Comparison of ENCODE assay signal across 3 cellular contexts in the genomic region with DNA sequence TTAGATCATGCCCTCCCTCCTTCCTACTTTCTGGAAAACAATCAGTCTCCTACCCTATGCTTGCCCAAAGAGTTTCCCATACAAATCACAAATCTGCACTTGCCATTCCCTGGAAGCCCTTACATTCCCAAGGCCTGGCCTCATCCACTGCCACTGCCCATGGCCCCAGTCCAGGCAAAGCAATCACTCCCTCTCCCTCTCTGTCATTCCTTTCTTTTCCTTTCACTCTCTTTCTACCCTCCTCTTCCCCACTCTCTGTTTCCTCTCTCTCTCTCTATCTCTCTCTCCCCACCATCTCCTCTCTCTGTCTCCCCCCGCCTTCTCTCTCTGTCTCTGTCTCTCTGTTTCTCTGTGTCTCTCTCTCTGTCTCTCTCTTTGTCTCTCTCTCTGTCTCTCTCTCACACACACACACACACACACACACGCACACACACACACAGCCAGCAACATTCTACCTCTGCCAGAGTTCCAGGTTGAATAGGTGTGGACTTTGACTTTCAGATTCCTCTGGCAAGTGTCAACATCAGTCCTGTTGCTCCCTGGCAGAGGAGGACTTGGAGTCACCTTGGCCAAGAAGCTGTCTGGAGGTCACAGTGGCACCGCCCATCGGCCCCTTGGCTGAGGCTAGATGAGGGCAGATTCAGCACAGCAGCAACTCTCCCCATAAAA.
TF ChIP-seq lines count a peak whose summit lies in the region.

No MANE protein-coding gene starts in this region.

TF ChIP-seq in SK-N-SH treated with all-trans-retinoic acid at 6 μM for 48 hours, 23 proteins besides CTCF, POLR2A, EP300 and RAD21 (continued from another document and continues in another):
- TF ChIP-seq POU6F1 (CRISPR knock-in tag; IDR thresholded peaks at IDR 0.05; ENCODE audit: borderline replicate concordance, low read depth): no peak
- TF ChIP-seq, protein P1, sequence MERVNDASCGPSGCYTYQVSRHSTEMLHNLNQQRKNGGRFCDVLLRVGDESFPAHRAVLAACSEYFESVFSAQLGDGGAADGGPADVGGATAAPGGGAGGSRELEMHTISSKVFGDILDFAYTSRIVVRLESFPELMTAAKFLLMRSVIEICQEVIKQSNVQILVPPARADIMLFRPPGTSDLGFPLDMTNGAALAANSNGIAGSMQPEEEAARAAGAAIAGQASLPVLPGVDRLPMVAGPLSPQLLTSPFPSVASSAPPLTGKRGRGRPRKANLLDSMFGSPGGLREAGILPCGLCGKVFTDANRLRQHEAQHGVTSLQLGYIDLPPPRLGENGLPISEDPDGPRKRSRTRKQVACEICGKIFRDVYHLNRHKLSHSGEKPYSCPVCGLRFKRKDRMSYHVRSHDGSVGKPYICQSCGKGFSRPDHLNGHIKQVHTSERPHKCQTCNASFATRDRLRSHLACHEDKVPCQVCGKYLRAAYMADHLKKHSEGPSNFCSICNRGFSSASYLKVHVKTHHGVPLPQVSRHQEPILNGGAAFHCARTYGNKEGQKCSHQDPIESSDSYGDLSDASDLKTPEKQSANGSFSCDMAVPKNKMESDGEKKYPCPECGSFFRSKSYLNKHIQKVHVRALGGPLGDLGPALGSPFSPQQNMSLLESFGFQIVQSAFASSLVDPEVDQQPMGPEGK (CRISPR knock-in tag; IDR thresholded peaks at IDR 0.05; ENCODE audit: borderline replicate concordance): no peak
- TF ChIP-seq ZFP3 (CRISPR knock-in tag; IDR thresholded peaks at IDR 0.05): no peak
- no peak for TF ChIP-seq ISL1 (CRISPR knock-in tag; IDR thresholded peaks at IDR 0.05)
- TF ChIP-seq GLIS3 (CRISPR knock-in tag; IDR thresholded peaks at IDR 0.05): no peak
- TF ChIP-seq SNAI2 (CRISPR knock-in tag; IDR thresholded peaks at IDR 0.05): no peak
- no peak for TF ChIP-seq ARNTL (CRISPR knock-in tag; IDR thresholded peaks at IDR 0.05; ENCODE audit: borderline replicate concordance, low read depth)
- TF ChIP-seq ESRRG (CRISPR knock-in tag; IDR thresholded peaks at IDR 0.05): no peak
- no peak for TF ChIP-seq RARB (CRISPR knock-in tag; IDR thresholded peaks at IDR 0.05)
- no peak for TF ChIP-seq ZC3H10 (CRISPR knock-in tag; IDR thresholded peaks at IDR 0.05)
- TF ChIP-seq ZNF8 (CRISPR knock-in tag; IDR thresholded peaks at IDR 0.05): no peak
- TF ChIP-seq, protein P2, sequence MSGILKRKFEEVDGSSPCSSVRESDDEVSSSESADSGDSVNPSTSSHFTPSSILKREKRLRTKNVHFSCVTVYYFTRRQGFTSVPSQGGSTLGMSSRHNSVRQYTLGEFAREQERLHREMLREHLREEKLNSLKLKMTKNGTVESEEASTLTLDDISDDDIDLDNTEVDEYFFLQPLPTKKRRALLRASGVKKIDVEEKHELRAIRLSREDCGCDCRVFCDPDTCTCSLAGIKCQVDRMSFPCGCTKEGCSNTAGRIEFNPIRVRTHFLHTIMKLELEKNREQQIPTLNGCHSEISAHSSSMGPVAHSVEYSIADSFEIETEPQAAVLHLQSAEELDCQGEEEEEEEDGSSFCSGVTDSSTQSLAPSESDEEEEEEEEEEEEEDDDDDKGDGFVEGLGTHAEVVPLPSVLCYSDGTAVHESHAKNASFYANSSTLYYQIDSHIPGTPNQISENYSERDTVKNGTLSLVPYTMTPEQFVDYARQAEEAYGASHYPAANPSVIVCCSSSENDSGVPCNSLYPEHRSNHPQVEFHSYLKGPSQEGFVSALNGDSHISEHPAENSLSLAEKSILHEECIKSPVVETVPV (CRISPR knock-in tag; IDR thresholded peaks at IDR 0.05): no peak
- no peak for TF ChIP-seq TCF4 (CRISPR knock-in tag; IDR thresholded peaks at IDR 0.05; ENCODE audit: borderline replicate concordance)
- TF ChIP-seq TOX (CRISPR knock-in tag; IDR thresholded peaks at IDR 0.05; ENCODE audit: borderline replicate concordance): no peak

TF ChIP-seq in SK-N-SH, 30 proteins besides CTCF, POLR2A, EP300 and RAD21 (continued from another document):
- TF ChIP-seq, protein P3, sequence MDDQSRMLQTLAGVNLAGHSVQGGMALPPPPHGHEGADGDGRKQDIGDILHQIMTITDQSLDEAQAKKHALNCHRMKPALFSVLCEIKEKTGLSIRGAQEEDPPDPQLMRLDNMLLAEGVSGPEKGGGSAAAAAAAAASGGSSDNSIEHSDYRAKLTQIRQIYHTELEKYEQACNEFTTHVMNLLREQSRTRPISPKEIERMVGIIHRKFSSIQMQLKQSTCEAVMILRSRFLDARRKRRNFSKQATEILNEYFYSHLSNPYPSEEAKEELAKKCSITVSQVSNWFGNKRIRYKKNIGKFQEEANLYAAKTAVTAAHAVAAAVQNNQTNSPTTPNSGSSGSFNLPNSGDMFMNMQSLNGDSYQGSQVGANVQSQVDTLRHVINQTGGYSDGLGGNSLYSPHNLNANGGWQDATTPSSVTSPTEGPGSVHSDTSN (IDR thresholded peaks at IDR 0.05): no peak
- TF ChIP-seq GATA2 (CRISPR knock-in tag; IDR thresholded peaks at IDR 0.05): no peak
- TF ChIP-seq TEAD4 (IDR thresholded peaks at IDR 0.05; ENCODE audit: borderline replicate concordance, insufficient read depth): no peak
- no peak for TF ChIP-seq USF2 (IDR thresholded peaks at IDR 0.05; ENCODE audit: borderline replicate concordance, low read depth, low read length)
- no peak for TF ChIP-seq RCOR1 (IDR thresholded peaks at IDR 0.05; ENCODE audit: low read length)
- TF ChIP-seq, protein P4, sequence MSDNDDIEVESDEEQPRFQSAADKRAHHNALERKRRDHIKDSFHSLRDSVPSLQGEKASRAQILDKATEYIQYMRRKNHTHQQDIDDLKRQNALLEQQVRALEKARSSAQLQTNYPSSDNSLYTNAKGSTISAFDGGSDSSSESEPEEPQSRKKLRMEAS (IDR thresholded peaks at IDR 0.05; ENCODE audit: low read depth): no peak
- TF ChIP-seq YY1 (IDR thresholded peaks at IDR 0.05; ENCODE audit: low read depth): no peak
- no peak for TF ChIP-seq ELF1 (IDR thresholded peaks at IDR 0.05)
- no peak for TF ChIP-seq RXRA (IDR thresholded peaks at IDR 0.05; ENCODE audit: borderline replicate concordance, low read depth)
- TF ChIP-seq FOXJ3 (CRISPR knock-in tag; IDR thresholded peaks at IDR 0.05): no peak
- no peak for TF ChIP-seq POLR2AphosphoS5 (IDR thresholded peaks at IDR 0.05; ENCODE audit: low read depth, low read length)
- no peak for TF ChIP-seq ZBTB33 (IDR thresholded peaks at IDR 0.05; ENCODE audit: borderline replicate concordance, low read depth)
- no peak for TF ChIP-seq NFIC (IDR thresholded peaks at IDR 0.05; ENCODE audit: borderline replicate concordance)
- TF ChIP-seq, protein P5, sequence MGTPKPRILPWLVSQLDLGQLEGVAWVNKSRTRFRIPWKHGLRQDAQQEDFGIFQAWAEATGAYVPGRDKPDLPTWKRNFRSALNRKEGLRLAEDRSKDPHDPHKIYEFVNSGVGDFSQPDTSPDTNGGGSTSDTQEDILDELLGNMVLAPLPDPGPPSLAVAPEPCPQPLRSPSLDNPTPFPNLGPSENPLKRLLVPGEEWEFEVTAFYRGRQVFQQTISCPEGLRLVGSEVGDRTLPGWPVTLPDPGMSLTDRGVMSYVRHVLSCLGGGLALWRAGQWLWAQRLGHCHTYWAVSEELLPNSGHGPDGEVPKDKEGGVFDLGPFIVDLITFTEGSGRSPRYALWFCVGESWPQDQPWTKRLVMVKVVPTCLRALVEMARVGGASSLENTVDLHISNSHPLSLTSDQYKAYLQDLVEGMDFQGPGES (IDR thresholded peaks at IDR 0.05; ENCODE audit: low read depth, low read length): no peak
- TF ChIP-seq USF1 (IDR thresholded peaks at IDR 0.05; ENCODE audit: borderline replicate concordance, low read depth): no peak
- no peak for TF ChIP-seq TCF12 (IDR thresholded peaks at IDR 0.05)

TF ChIP-seq in liver, 16 proteins besides CTCF, POLR2A, EP300 and RAD21 (continued from another document):
- TF ChIP-seq REST (IDR thresholded peaks at IDR 0.05) (peak; percentile 58), ZBTB33 (IDR thresholded peaks at IDR 0.05) (no peak), GABPA (IDR thresholded peaks at IDR 0.05 in 1 of 2, conservative IDR thresholded peaks at IDR 0.05 in 1 of 2) (peak in 1 of 2 donors; percentile 75), TAF1 (conservative IDR thresholded peaks at IDR 0.05) (no peak), FOXA2 (IDR thresholded peaks at IDR 0.05) (peak; percentile 87)
- TF ChIP-seq, protein P4 (IDR thresholded peaks at IDR 0.05): peak; percentile 33
